ENCODE assay signal across 8 cellular contexts in the genomic region with DNA sequence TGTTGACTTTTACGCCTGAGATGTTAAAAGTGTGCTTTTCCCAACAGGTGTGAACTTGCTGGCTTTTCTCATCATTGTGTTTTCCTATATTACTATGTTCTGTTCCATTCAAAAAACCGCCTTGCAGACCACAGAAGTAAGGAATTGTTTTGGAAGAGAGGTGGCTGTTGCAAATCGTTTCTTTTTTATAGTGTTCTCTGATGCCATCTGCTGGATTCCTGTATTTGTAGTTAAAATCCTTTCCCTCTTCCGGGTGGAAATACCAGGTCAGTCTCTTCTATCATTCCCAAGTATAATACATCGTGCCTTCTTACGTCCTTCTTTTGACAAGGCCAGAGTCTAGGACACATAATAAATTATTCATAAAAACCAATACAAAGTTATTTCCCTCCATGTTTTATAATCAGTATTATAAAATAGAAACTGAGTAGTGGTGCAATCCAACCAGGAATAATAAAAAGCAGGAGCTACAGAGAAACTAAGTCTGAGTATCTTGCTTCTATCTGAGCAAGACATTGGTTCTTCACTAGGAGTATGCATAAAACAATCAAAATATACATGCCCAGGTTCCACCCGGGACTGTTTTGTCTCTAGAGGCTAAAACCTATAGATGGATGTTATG. TPM values are rescaled to one million over a fixed set of nuclear protein-coding genes. Genes with fewer than 3 reads are reported as not detected.
A peak's percentile ranks its signal among the peaks of the same experiment; 100 is the strongest.
DNase-seq lines count a peak whose midpoint lies in the region; ATAC-seq, FAIRE-seq and TF ChIP-seq lines count a peak whose summit lies in the region.

No MANE protein-coding gene starts in this region.

- no peak overlapping the region for H3K4me3 ChIP-seq in endothelial cell of umbilical vein (replicated peaks in 1 of 3; ENCODE audit: insufficient read depth in 1 of 3, low read depth in 1 of 3, low read length in 3 of 3)

- ATAC-seq in HG02870 (IDR thresholded peaks at IDR 0.05; ENCODE audit: unreplicated experiment): no peak
- no peak for ATAC-seq in HG03565 (IDR thresholded peaks at IDR 0.05; ENCODE audit: unreplicated experiment)
- ATAC-seq in HG03432 (IDR thresholded peaks at IDR 0.05; ENCODE audit: unreplicated experiment): no peak
- no peak for ATAC-seq in GM21528 (IDR thresholded peaks at IDR 0.05; ENCODE audit: low FRiP score, unreplicated experiment)

- CTCF ChIA-PET in endothelial cell of umbilical vein (lab: Charles Lee): interaction anchor here (0.6 to 4.4 kb wide), 16 partner anchors 9 to 561 kb away, joined by 3 to 43 read pairs (median 4); no protein-coding TSS in a partner anchor

- dilution Hi-C loops in endothelial cell of umbilical vein (cut with MboI; ENCODE audit: extremely low pct_ligation_motif_present, low sequenced_read_pairs): no loop called here

- no peaks in the 10 kb centered on the region for H4K20me1 ChIP-seq in endothelial cell of umbilical vein (replicated peaks; ENCODE audit: control insufficient read depth, extremely low read depth, insufficient read depth, low read length)

- peak overlapping the region; percentile 42 for H2AFZ ChIP-seq in endothelial cell of umbilical vein (ENCODE audit: low read depth, low read length)

- H3K27me3 ChIP-seq in endothelial cell of umbilical vein (ENCODE audit: control insufficient read depth in 2 of 2, insufficient read depth in 2 of 2, low read length in 2 of 2): peaks cover 5 to 10% of the 10 kb centered on the region in 2 experiments

- H3K9me3 ChIP-seq in endothelial cell of umbilical vein (replicated peaks; ENCODE audit: control insufficient read depth, insufficient read depth, low read length): no peaks in the 10 kb centered on the region

- peak; percentile 5 for DNase-seq in ELF-1 (ENCODE audit: low read depth, low spot score)
- peak; percentile 55 for DNase-seq in NCI-H526 treated with DMSO at 0.1 percent for 48 hours (lab: John Stamatoyannopoulos, UW)
- peak; percentile 52 for DNase-seq in endothelial cell of umbilical vein (ENCODE audit: low read depth, low spot score)
- peak; percentile 25 for DNase-seq in pons (ENCODE audit: low spot score)

- no peaks in the 10 kb centered on the region for H3K36me3 ChIP-seq in endothelial cell of umbilical vein (ENCODE audit: control insufficient read depth in 2 of 2, extremely low read depth in 1 of 2, insufficient read depth in 2 of 2, low read length in 2 of 2)

- FAIRE-seq in endothelial cell of umbilical vein (lab: Jason Lieb, UNC): peak; percentile 50

- no peaks in the 10 kb centered on the region for H3K9me1 ChIP-seq in endothelial cell of umbilical vein (replicated peaks; ENCODE audit: control insufficient read depth, extremely low read depth, insufficient read depth, low read length)

- TF ChIP-seq POLR2A in endothelial cell of umbilical vein (IDR thresholded peaks at IDR 0.05; ENCODE audit: low read depth, low read length): no peak

- BruUV-seq in endothelial cell of umbilical vein (replicated peaks; lab: Mats Ljungman, UMichigan): no TSS peak

- no peak overlapping the region for H3K27ac ChIP-seq in endothelial cell of umbilical vein (ENCODE audit: insufficient read depth, low read depth, low read length)

- peaks cover 22% of the 10 kb centered on the region for H3K4me1 ChIP-seq in endothelial cell of umbilical vein (ENCODE audit: control insufficient read depth, extremely low read depth, insufficient read depth, low read length)

- peak in 1 of 2 donors; percentile 36 for TF ChIP-seq CTCF in endothelial cell of umbilical vein (IDR thresholded peaks at IDR 0.05; ENCODE audit: extremely low read depth in 1 of 2, insufficient read depth in 1 of 2, low read depth in 1 of 2, low read length in 2 of 2)

- no peak overlapping the region for H3K9ac ChIP-seq in endothelial cell of umbilical vein (replicated peaks; ENCODE audit: extremely low read depth, insufficient read depth, low read length)

- no peaks in the 10 kb centered on the region for H3K79me2 ChIP-seq in endothelial cell of umbilical vein (ENCODE audit: control insufficient read depth, insufficient read depth, low read length)

- intact Hi-C loops in endothelial cell of umbilical vein (cut with micrococcal nuclease): loop anchor here (1.0 to 5.0 kb wide), 5 partner anchors 46 to 560 kb away; no protein-coding TSS in a partner anchor

- POLR2A ChIA-PET in endothelial cell of umbilical vein (lab: Charles Lee): interaction anchor here (0.6 kb wide), 1 partner anchor 369 kb away, joined by 4 read pairs; no protein-coding TSS in a partner anchor

- no peak overlapping the region for H3K4me2 ChIP-seq in endothelial cell of umbilical vein (ENCODE audit: insufficient read depth, low read length)

TF ChIP-seq in endothelial cell of umbilical vein, 7 proteins besides CTCF, POLR2A, EP300 and RAD21:
- no peak for TF ChIP-seq GATA2 (IDR thresholded peaks at IDR 0.05; ENCODE audit: insufficient read depth, insufficient read length, low read depth, low read length)
- no peak for TF ChIP-seq POLR2AphosphoS5 (IDR thresholded peaks at IDR 0.05; ENCODE audit: insufficient read depth, low read depth, low read length)
- TF ChIP-seq, protein P1, sequence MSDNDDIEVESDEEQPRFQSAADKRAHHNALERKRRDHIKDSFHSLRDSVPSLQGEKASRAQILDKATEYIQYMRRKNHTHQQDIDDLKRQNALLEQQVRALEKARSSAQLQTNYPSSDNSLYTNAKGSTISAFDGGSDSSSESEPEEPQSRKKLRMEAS (IDR thresholded peaks at IDR 0.05; ENCODE audit: insufficient read depth, insufficient read length): no peak
- no peak for TF ChIP-seq MYC (IDR thresholded peaks at IDR 0.05; ENCODE audit: low read depth, low read length)

RNA-seq across cellular contexts. Expression of a gene that starts 57.9 kb away (rescaled TPM):
- not detected in 2 replicates for total RNA-seq in endothelial cell of umbilical vein
- not detected in 2 replicates for polyA plus RNA-seq in endothelial cell of umbilical vein
- not detected in 2 replicates for polyA plus RNA-seq in endothelial cell of umbilical vein (2011; cell fraction: cytosol; rRNA removed)
- polyA plus RNA-seq in endothelial cell of umbilical vein (2011; cell fraction: nucleus; rRNA removed): not detected in 2 replicates
- not detected in 2 replicates for polyA plus RNA-seq in endothelial cell of umbilical vein (2012)
- not detected in 2 replicates for polyA minus RNA-seq in endothelial cell of umbilical vein
- polyA minus RNA-seq in endothelial cell of umbilical vein (2011; cell fraction: cytosol; rRNA and poly(A)+ RNA removed): not detected
- not detected in 2 replicates for polyA minus RNA-seq in endothelial cell of umbilical vein (2011; cell fraction: nucleus; rRNA and poly(A)+ RNA removed)

Comparison
In these comparisons a context has a peak if more than half of its experiments do, and no peak if none do; other contexts are left out.
1. DNase-seq: peak in every context shown above with its lines; median percentile 55 in NCI-H526 treated with DMSO at 0.1 percent for 48 hours; 52 in endothelial cell of umbilical vein; 25 in pons; 5 in ELF-1.